ENCODE assay signal across 13 cellular contexts in genomic region chr4:80619070-80619674, GRCh38.
DNase-seq lines count a peak whose midpoint lies in the region; ATAC-seq and TF ChIP-seq lines count a peak whose summit lies in the region.
"Had no signal": no experiment of that assay in that cellular context is flagged by ENCODE, and none has a peak within 500 bp of the region (broad histone marks: within the 10 kb centered on the region; RNA-seq: fewer than 3 reads in every experiment).

No MANE protein-coding gene starts in this region.

- H3K36me3 Mint-ChIP-seq in T-helper 17 cell (ENCODE audit: low read depth): peaks cover 3% of the 10 kb centered on the region

- no peak overlapping the region for H3K27ac ChIP-seq in upper lobe of left lung

- TF ChIP-seq CTCF in AG09319 (IDR thresholded peaks at IDR 0.05; ENCODE audit: low read depth, low read length) (peak; percentile 23), upper lobe of left lung (IDR thresholded peaks at IDR 0.05) (peak in 2 of 6 experiments; percentile 11 to 15)

- no peak overlapping the region for H3K27ac Mint-ChIP-seq in T-helper 17 cell
- H3K27ac Mint-ChIP-seq: effector memory CD8-positive, alpha-beta T cell had no signal

- H3K36me3 ChIP-seq in upper lobe of left lung: no peaks in the 10 kb centered on the region

- whole genome bisulfite sequencing in upper lobe of left lung, 2 donors: 26 to 30% methylated on average over 1 of the region's 1 CpG

- no peak overlapping the region for H3K4me3 Mint-ChIP-seq in T-helper 17 cell
- H3K4me3 Mint-ChIP-seq: effector memory CD8-positive, alpha-beta T cell had no signal

- H3K27me3 ChIP-seq in upper lobe of left lung: no peaks in the 10 kb centered on the region

- no peak for DNase-seq in AG09319 (ENCODE audit: extremely low read depth, low read depth)
- DNase-seq in iris pigment epithelial cell (ENCODE audit: low read depth): peak; percentile 11
- no peak for DNase-seq in T-helper 17 cell
- no peak for DNase-seq in NCI-H2196 treated with DMSO at 0.1 percent for 48 hours (lab: John Stamatoyannopoulos, UW; ENCODE audit: unreplicated experiment)
- no peak for DNase-seq in globus pallidus (ENCODE audit: low spot score)
- no peak for DNase-seq in upper lobe of left lung
- DNase-seq: activated T-cell treated with anti-CD3 and anti-CD28 coated beads, Interleukin-2, amount 50 U/mL, for 1 hour; effector memory CD8-positive, alpha-beta T cell; midbrain; stimulated activated CD4-positive, alpha-beta T cell treated with anti-CD3 and anti-CD28 coated beads, Interleukin-4, amount 100 ng/mL, for 1 hour had no signal

- peaks cover 3% of the 10 kb centered on the region for H3K4me1 Mint-ChIP-seq in T-helper 17 cell

- H3K9me3 ChIP-seq in T-helper 17 cell (ENCODE audit: control insufficient read depth, low read length, poor library complexity, severe bottlenecking) (peaks cover 4% of the 10 kb centered on the region), upper lobe of left lung (peaks cover 0 to 4% (median 0%) of the 10 kb centered on the region in 4 donors)

- no peak for TF ChIP-seq POLR2A in upper lobe of left lung (IDR thresholded peaks at IDR 0.05)

- no peaks in the 10 kb centered on the region for H3K4me1 ChIP-seq in upper lobe of left lung

- ATAC-seq in GM18868 (IDR thresholded peaks at IDR 0.05; ENCODE audit: unreplicated experiment): peak; percentile 62
- peak; percentile 49; the same call in 1 of the 3 replicates for ATAC-seq in SK-N-SH treated with all-trans-retinoic acid at 6 μM for 48 hours
- no peak for ATAC-seq in T-helper 17 cell
- ATAC-seq in upper lobe of left lung (ENCODE audit: low FRiP score in 2 of 2): no peak
- ATAC-seq: effector memory CD8-positive, alpha-beta T cell; Right ventricle myocardium inferior had no signal

- TF ChIP-seq EP300 in upper lobe of left lung (IDR thresholded peaks at IDR 0.05): no peak

- no peak overlapping the region for H3K4me3 ChIP-seq in upper lobe of left lung

- peaks cover 5% of the 10 kb centered on the region for H3K27me3 Mint-ChIP-seq in T-helper 17 cell
- H3K27me3 Mint-ChIP-seq: effector memory CD8-positive, alpha-beta T cell had no signal

TF ChIP-seq in SK-N-SH treated with all-trans-retinoic acid at 6 μM for 48 hours, 23 proteins besides CTCF, POLR2A, EP300 and RAD21:
- TF ChIP-seq TCF4 (CRISPR knock-in tag; IDR thresholded peaks at IDR 0.05; ENCODE audit: borderline replicate concordance) (no peak), ARNTL (CRISPR knock-in tag; IDR thresholded peaks at IDR 0.05; ENCODE audit: borderline replicate concordance, low read depth) (no peak), PPARA (CRISPR knock-in tag; IDR thresholded peaks at IDR 0.05; ENCODE audit: borderline replicate concordance) (no peak), ESRRG (CRISPR knock-in tag; IDR thresholded peaks at IDR 0.05) (no peak), ZFP30 (CRISPR knock-in tag; IDR thresholded peaks at IDR 0.05) (no peak), ZC3H10 (CRISPR knock-in tag; IDR thresholded peaks at IDR 0.05) (no peak), TOX (CRISPR knock-in tag; IDR thresholded peaks at IDR 0.05; ENCODE audit: borderline replicate concordance) (no peak)
- TF ChIP-seq, protein P1, sequence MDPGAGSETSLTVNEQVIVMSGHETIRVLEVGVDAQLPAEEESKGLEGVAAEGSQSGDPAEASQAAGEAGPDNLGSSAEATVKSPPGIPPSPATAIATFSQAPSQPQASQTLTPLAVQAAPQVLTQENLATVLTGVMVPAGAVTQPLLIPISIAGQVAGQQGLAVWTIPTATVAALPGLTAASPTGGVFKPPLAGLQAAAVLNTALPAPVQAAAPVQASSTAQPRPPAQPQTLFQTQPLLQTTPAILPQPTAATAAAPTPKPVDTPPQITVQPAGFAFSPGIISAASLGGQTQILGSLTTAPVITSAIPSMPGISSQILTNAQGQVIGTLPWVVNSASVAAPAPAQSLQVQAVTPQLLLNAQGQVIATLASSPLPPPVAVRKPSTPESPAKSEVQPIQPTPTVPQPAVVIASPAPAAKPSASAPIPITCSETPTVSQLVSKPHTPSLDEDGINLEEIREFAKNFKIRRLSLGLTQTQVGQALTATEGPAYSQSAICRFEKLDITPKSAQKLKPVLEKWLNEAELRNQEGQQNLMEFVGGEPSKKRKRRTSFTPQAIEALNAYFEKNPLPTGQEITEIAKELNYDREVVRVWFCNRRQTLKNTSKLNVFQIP (CRISPR knock-in tag; IDR thresholded peaks at IDR 0.05; ENCODE audit: borderline replicate concordance, low read depth): no peak
- TF ChIP-seq, protein P2, sequence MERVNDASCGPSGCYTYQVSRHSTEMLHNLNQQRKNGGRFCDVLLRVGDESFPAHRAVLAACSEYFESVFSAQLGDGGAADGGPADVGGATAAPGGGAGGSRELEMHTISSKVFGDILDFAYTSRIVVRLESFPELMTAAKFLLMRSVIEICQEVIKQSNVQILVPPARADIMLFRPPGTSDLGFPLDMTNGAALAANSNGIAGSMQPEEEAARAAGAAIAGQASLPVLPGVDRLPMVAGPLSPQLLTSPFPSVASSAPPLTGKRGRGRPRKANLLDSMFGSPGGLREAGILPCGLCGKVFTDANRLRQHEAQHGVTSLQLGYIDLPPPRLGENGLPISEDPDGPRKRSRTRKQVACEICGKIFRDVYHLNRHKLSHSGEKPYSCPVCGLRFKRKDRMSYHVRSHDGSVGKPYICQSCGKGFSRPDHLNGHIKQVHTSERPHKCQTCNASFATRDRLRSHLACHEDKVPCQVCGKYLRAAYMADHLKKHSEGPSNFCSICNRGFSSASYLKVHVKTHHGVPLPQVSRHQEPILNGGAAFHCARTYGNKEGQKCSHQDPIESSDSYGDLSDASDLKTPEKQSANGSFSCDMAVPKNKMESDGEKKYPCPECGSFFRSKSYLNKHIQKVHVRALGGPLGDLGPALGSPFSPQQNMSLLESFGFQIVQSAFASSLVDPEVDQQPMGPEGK (CRISPR knock-in tag; IDR thresholded peaks at IDR 0.05; ENCODE audit: borderline replicate concordance): no peak

Comparison
In these comparisons a context has a peak if more than half of its experiments do, and no peak if none do; other contexts are left out.
1. ATAC-seq: peak in GM18868 (single experiment) and SK-N-SH treated with all-trans-retinoic acid at 6 μM for 48 hours (single experiment); none in T-helper 17 cell (single experiment) and upper lobe of left lung (0 of 2).